In the genomic region with DNA sequence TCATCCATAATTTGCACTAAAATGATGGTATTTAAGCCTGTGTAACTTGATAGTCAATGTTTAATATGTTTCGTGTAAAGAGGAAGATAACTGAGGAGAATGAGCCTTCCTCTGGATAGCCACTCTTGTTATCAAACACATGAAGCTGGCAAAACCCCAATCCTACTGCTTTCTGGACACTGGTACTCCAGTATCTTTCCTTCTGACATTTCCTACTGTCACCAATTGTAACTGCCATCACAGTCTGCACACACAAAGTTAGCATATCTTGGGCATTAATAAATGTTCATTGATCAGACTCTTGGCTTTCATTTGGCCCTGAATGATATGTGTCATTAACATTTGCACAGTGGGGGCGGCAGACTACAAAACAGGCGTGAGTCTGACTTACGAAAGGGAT, we compare ENCODE assay signal across 27 cellular contexts.
"Had no signal": no experiment of that assay in that cellular context is flagged by ENCODE, and none has a peak within 500 bp of the region (broad histone marks: within the 10 kb centered on the region; RNA-seq: fewer than 3 reads in every experiment).

No MANE protein-coding gene starts in this region.

- H3K9me3 Mint-ChIP-seq: activated naive CD4-positive, alpha-beta T cell treated with anti-CD3 and anti-CD28 coated beads, Interleukin-2, amount 50 U/mL, for 24 hours; activated naive CD8-positive, alpha-beta T cell treated with anti-CD3 and anti-CD28 coated beads, Interleukin-2, amount 50 U/mL, for 24 hours; activated T-helper 1 cell treated with anti-CD3 and anti-CD28 coated beads, Interleukin-12 subunit alpha, Interleukin-12 subunit beta, Interleukin-2, Interleukin-4 antibody, amounts not matched to agents 30 ng/mL and 10 ng/mL and 1 ng/mL, durations not matched to agents 14 hours and 24 hours and 36 hours; WTC11 had no signal

- ATAC-seq: activated CD8-positive, alpha-beta T cell treated with anti-CD3 and anti-CD28 coated beads, Interleukin-2, amount 10 ng/mL, durations not matched to agents 7 days and 5 days; activated naive CD8-positive, alpha-beta T cell treated with anti-CD3 and anti-CD28 coated beads, Interleukin-2, amount 50 U/mL, for 24 hours; body of pancreas; WTC11 had no signal

- H3K27ac Mint-ChIP-seq: activated CD8-positive, alpha-beta T cell treated with anti-CD3 and anti-CD28 coated beads, Interleukin-2, amount 10 ng/mL, durations not matched to agents 7 days and 5 days; activated naive CD4-positive, alpha-beta T cell treated with anti-CD3 and anti-CD28 coated beads, Interleukin-2, amount 50 U/mL, for 24 hours; activated naive CD8-positive, alpha-beta T cell treated with anti-CD3 and anti-CD28 coated beads, Interleukin-2, amount 50 U/mL, for 24 hours; activated T-helper 1 cell treated with anti-CD3 and anti-CD28 coated beads, Interleukin-12 subunit alpha, Interleukin-12 subunit beta, Interleukin-2, Interleukin-4 antibody, amounts not matched to agents 30 ng/mL and 10 ng/mL and 1 ng/mL, durations not matched to agents 14 hours and 24 hours and 36 hours; WTC11 had no signal

- DNase-seq: activated CD4-positive, alpha-beta T cell treated with anti-CD3 and anti-CD28 coated beads for 48 hours; activated CD4-positive, alpha-beta T cell treated with anti-CD3 and anti-CD28 coated beads, Interleukin-2, amount 50 U/mL, for 4 hours; activated CD4-positive, CD25-positive, alpha-beta regulatory T cell treated with anti-CD3 and anti-CD28 coated beads, Interleukin-2, amount 50 U/mL, for 72 hours; activated CD8-positive, alpha-beta memory T cell treated with anti-CD3 and anti-CD28 coated beads, Interleukin-2, amount 50 U/mL, for 48 hours; activated CD8-positive, alpha-beta T cell treated with anti-CD3 and anti-CD28 coated beads, Interleukin-2, amount 10 ng/mL, durations not matched to agents 7 days and 5 days; activated effector memory CD4-positive, alpha-beta T cell treated with Interleukin-2 at 50 U/mL for 16 hours; activated naive CD4-positive, alpha-beta T cell; activated naive CD8-positive, alpha-beta T cell treated with anti-CD3 and anti-CD28 coated beads, Interleukin-2, amount 50 U/mL, for 24 hours; activated T-cell treated with anti-CD3 and anti-CD28 coated beads, Interleukin-2, amount 50 U/mL, for 1 hour; amniotic stem cell; body of pancreas; IMR-90; Kasumi-1; KBM-7; NCI-H1092; NCI-H1417; NCI-H1930; NCI-H2171 treated with DMSO at 0.1 percent for 48 hours; NCI-H345; NCI-H510A; NCI-H526 treated with DMSO at 0.1 percent for 48 hours; NCI-H82; SK-N-SH; T-helper 1 cell had no signal

- H3K36me3 Mint-ChIP-seq: activated naive CD4-positive, alpha-beta T cell treated with anti-CD3 and anti-CD28 coated beads, Interleukin-2, amount 50 U/mL, for 24 hours; WTC11 had no signal
